11 cellular contexts compared by ENCODE assay signal in the genomic region with DNA sequence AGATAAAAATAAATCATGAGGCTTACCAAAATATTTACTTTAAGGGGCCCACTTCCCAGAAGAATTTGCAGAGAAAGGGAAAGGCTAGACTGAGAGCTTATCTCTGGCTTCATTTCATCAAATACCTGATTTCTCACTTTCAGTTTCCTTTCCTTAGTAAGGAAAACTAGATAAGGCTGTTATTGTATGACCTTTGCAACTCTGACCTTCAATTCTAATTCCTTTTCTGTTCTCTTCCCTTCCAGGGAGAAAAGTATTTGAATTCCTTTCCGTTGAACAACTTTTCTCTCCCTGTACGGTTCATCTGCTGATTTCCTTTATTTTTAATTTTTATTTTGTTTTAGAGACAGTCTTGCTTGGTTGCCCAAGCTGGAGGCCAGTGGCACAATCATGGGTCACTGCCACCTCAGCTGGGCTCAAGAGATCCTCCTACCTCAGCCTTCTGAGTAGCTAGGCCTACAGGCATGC. TPM values are rescaled to one million over a fixed set of nuclear protein-coding genes. Genes with fewer than 3 reads are reported as not detected.
DNase-seq lines count a peak whose midpoint lies in the region; ATAC-seq, FAIRE-seq and TF ChIP-seq lines count a peak whose summit lies in the region.
"Had no signal": no experiment of that assay in that cellular context is flagged by ENCODE, and none has a peak within 500 bp of the region (broad histone marks: within the 10 kb centered on the region; RNA-seq: fewer than 3 reads in every experiment).

No MANE protein-coding gene starts in this region.

- 27 to 28% methylated on average over 2 of the region's 2 CpGs for WGBS in pancreas, 2 donors

- ATAC-seq in pancreas, result peak; percentile 38 to 86 (median 46)

- H3F3A ChIP-seq in OCI-LY1 (ENCODE audit: insufficient read depth, low read length), result peaks cover 5% of the 10 kb centered on the region; the same call in 1 of the 2 replicates

- H3K27ac ChIP-seq in OCI-LY1 (ENCODE audit: low read depth, low read length, poor library complexity, severe bottlenecking) (peak overlapping the region; percentile 87), pancreas (peak overlapping the region in 2 of 4 donors; percentile 58 to 72)

- no peaks in the 10 kb centered on the region for H3K79me2 ChIP-seq in OCI-LY1 (ENCODE audit: insufficient read depth, low read length)

- no peak for TF ChIP-seq CTCF in OCI-LY1 (IDR thresholded peaks at IDR 0.05; ENCODE audit: low read length)
- TF ChIP-seq CTCF in epithelial cell of proximal tubule (conservative IDR thresholded peaks at IDR 0.05; ENCODE audit: low read depth, low read length), result no peak
- no peak for TF ChIP-seq CTCF in pancreas (IDR thresholded peaks at IDR 0.05)

- H3K27me3 ChIP-seq in OCI-LY1 (ENCODE audit: insufficient read depth, low read length), result no peaks in the 10 kb centered on the region
- no peaks in the 10 kb centered on the region for H3K27me3 ChIP-seq in pancreas

- H3K4me3 ChIP-seq in OCI-LY1 (ENCODE audit: low read depth, low read length, poor library complexity, severe bottlenecking) (no peak overlapping the region), epithelial cell of proximal tubule (ENCODE audit: low read depth, low read length) (no peak overlapping the region), pancreas (no peak overlapping the region)

- H2AFZ ChIP-seq in OCI-LY1 (ENCODE audit: low read length), result no peak overlapping the region

- H3K9me3 ChIP-seq in OCI-LY1 (ENCODE audit: low read length), result no peaks in the 10 kb centered on the region
- H3K9me3 ChIP-seq in pancreas, result no peaks in the 10 kb centered on the region

- DNase-seq in Caki2 (ENCODE audit: low read depth) (peak; percentile 79), epithelial cell of proximal tubule (ENCODE audit: low read depth) (peak; percentile 60), pancreas (no peak), SHP77 (lab: John Stamatoyannopoulos, UW) (no peak), DMS53 (lab: John Stamatoyannopoulos, UW) (no peak), NCI-H1092 treated with DMSO at 0.1 percent for 48 hours (lab: John Stamatoyannopoulos, UW) (no peak)
- DNase-seq in stimulated activated CD4-positive, alpha-beta T cell treated with anti-CD3 and anti-CD28 coated beads, Interleukin-12 subunit alpha, Interleukin-12 subunit beta, amount 100 ng/mL, for 4 hours, result no peak
- DNase-seq: amygdala, NCI-H1048 had no signal

- peaks cover 60% of the 10 kb centered on the region for H3K4me1 ChIP-seq in OCI-LY1 (ENCODE audit: insufficient read depth, low read length, severe bottlenecking)
- H3K4me1 ChIP-seq in pancreas, result peaks cover 5 to 10% (median 7%) of the 10 kb centered on the region in 3 donors

- intact Hi-C loops in pancreas (cut with DNase I), result loop anchor here in 1 of 3 donors (5.0 kb wide), 1 partner anchor 87 kb away; no protein-coding TSS in a partner anchor

- H3K36me3 ChIP-seq in OCI-LY1 (ENCODE audit: insufficient read depth, low read length) (no peaks in the 10 kb centered on the region), pancreas (no peaks in the 10 kb centered on the region)

- FAIRE-seq in pancreas (lab: Jason Lieb, UNC), result no peak
- FAIRE-seq: H1 had no signal

- H3K9me2 ChIP-seq in OCI-LY1 (ENCODE audit: low read depth, low read length), result no peaks in the 10 kb centered on the region

- H4K20me1 ChIP-seq in OCI-LY1 (ENCODE audit: insufficient read depth, low read length), result no peaks in the 10 kb centered on the region

- in situ Hi-C loops in Caki2 (cut with HindIII; ENCODE audit: low pct_unique_long_range_greater_than_20kb, low sequenced_read_pairs), result no loop called here

- no peak overlapping the region for H3K4me2 ChIP-seq in OCI-LY1 (ENCODE audit: low read length)

- H3K9ac ChIP-seq in OCI-LY1 (ENCODE audit: low read length), result no peak overlapping the region

RNA-seq across cellular contexts. Expression of a gene that starts 7.1 kb away (rescaled TPM):
- total RNA-seq in Caki2 (2014; rRNA removed; shearing (Covaris generic); ENCODE audit: low replicate concordance), result 14.8 and 18.2 TPM in 2 replicates
- total RNA-seq in epithelial cell of proximal tubule, result 10.1 and 12.4 TPM in 2 replicates
- total RNA-seq in pancreas, result 10 to 100 TPM in 1 of 6 donors, 1 to 10 TPM in 5; 6.1 to 11.2 (median 7.9) TPM
- polyA plus RNA-seq in pancreas, result 1 to 10 TPM; 3.2 to 6.2 TPM

RNA-seq across cellular contexts. Expression of a gene that starts 19.2 kb away (rescaled TPM):
- 7.9 and 8.7 TPM in 2 replicates for total RNA-seq in Caki2 (2014; rRNA removed; shearing (Covaris generic); ENCODE audit: low replicate concordance)
- total RNA-seq in epithelial cell of proximal tubule (6.1 and 7.3 TPM in 2 replicates), pancreas (1 to 10 TPM; 2.6 to 4.4 (median 3.5) TPM)
- 1 to 10 TPM in 1 of 2 donors, under 1 TPM in 1; 0.68 to 5.5 TPM for polyA plus RNA-seq in pancreas

RNA-seq across cellular contexts. Expression of a gene that starts 19.5 kb away (rescaled TPM):
- total RNA-seq in Caki2 (2014; rRNA removed; shearing (Covaris generic); ENCODE audit: low replicate concordance), result 5.2 and 7.7 TPM in 2 replicates
- total RNA-seq in epithelial cell of proximal tubule (7.6 and 14.8 TPM in 2 replicates), pancreas (1 to 10 TPM; 5.0 to 7.7 (median 6.7) TPM)
- polyA plus RNA-seq in pancreas, result 1 to 10 TPM; 5.0 to 8.1 TPM

Comparison
In these comparisons a context has a peak if more than half of its experiments do, and no peak if none do; other contexts are left out.
1. DNase-seq: peak in Caki2 (single experiment) and epithelial cell of proximal tubule (single experiment); none in pancreas (0 of 6), SHP77 (0 of 2), DMS53 (single experiment), stimulated activated CD4-positive, alpha-beta T cell treated with anti-CD3 and anti-CD28 coated beads, Interleukin-12 subunit alpha, Interleukin-12 subunit beta, amount 100 ng/mL, for 4 hours (single experiment) and NCI-H1092 treated with DMSO at 0.1 percent for 48 hours (single experiment).